Comparison of ENCODE assay signal across 24 cellular contexts in genomic region chr21:28311776-28312175, GRCh38.
DNase-seq lines count a peak whose midpoint lies in the region; ATAC-seq, FAIRE-seq and TF ChIP-seq lines count a peak whose summit lies in the region.
"Had no signal": no experiment of that assay in that cellular context is flagged by ENCODE, and none has a peak within 500 bp of the region (broad histone marks: within the 10 kb centered on the region; RNA-seq: fewer than 3 reads in every experiment).

No MANE protein-coding gene starts in this region.

- intact Hi-C loops in endothelial cell of umbilical vein (cut with micrococcal nuclease) = loop anchor here (1.0 to 2.0 kb wide), 2 partner anchors 17 to 28 kb away; no protein-coding TSS in a partner anchor
- intact Hi-C loops in thyroid gland (cut with DNase I) = no loop called here
- intact Hi-C loops in tibial artery (cut with DNase I; ENCODE audit: low total_unique reads) = no loop called here

- H2BK120ac ChIP-seq in mesenchymal stem cell (ENCODE audit: low read depth, low read length) = no peak overlapping the region

- H2BK15ac ChIP-seq in mesenchymal stem cell (ENCODE audit: low read depth, poor library complexity, severe bottlenecking) = no peak overlapping the region

- no peak overlapping the region for H2BK12ac ChIP-seq in mesenchymal stem cell (ENCODE audit: low read length in 2 of 2)

- H3K23ac ChIP-seq in mesenchymal stem cell (ENCODE audit: low read length in 2 of 2) = no peak overlapping the region

- no peaks in the 10 kb centered on the region for H3K27me3 Mint-ChIP-seq in HFFc6 (ENCODE audit: insufficient read depth)
- H3K27me3 Mint-ChIP-seq: CD4-positive, alpha-beta memory T cell had no signal

- CTCF ChIA-PET in endothelial cell of umbilical vein (lab: Charles Lee) = interaction anchor here (1.0 to 1.4 kb wide), 2 partner anchors 14 to 434 kb away, joined by 4 to 6 read pairs; no protein-coding TSS in a partner anchor

- H3K4ac ChIP-seq in mesenchymal stem cell (ENCODE audit: low read depth in 1 of 2, low read length in 2 of 2) = no peak overlapping the region

- no peak for FAIRE-seq in endothelial cell of umbilical vein (lab: Jason Lieb, UNC)
- FAIRE-seq: A204.1 had no signal

- H3K18ac ChIP-seq in mesenchymal stem cell (ENCODE audit: low read depth in 1 of 2, low read length in 2 of 2) = no peak overlapping the region

- no peak overlapping the region for H2BK5ac ChIP-seq in mesenchymal stem cell (ENCODE audit: low read depth, low read length, poor library complexity, severe bottlenecking)

- peak overlapping the region; percentile 16 for H3K9ac ChIP-seq in endothelial cell of umbilical vein (replicated peaks; ENCODE audit: extremely low read depth, insufficient read depth, low read length)
- H3K9ac ChIP-seq in mesenchymal stem cell (ENCODE audit: low read length) = peak overlapping the region; percentile 50

- no peaks in the 10 kb centered on the region for H3K79me1 ChIP-seq in mesenchymal stem cell (replicated peaks; ENCODE audit: low read length, poor library complexity, severe bottlenecking)

- H4K20me1 ChIP-seq in endothelial cell of umbilical vein (replicated peaks; ENCODE audit: control insufficient read depth, extremely low read depth, insufficient read depth, low read length) = no peaks in the 10 kb centered on the region

- H3K36me3 ChIP-seq in endothelial cell of umbilical vein (ENCODE audit: control insufficient read depth in 2 of 2, extremely low read depth in 1 of 2, insufficient read depth in 2 of 2, low read length in 2 of 2) (no peaks in the 10 kb centered on the region), mesenchymal stem cell (ENCODE audit: control insufficient read depth in 1 of 2, insufficient read depth in 2 of 2, low read depth in 1 of 2, low read length in 2 of 2) (no peaks in the 10 kb centered on the region), thyroid gland (no peaks in the 10 kb centered on the region), tibial artery (no peaks in the 10 kb centered on the region)
- H3K36me3 ChIP-seq: SJSA1 had no signal

- peak overlapping the region; percentile 49 for H3K27ac Mint-ChIP-seq in HFFc6
- H3K27ac Mint-ChIP-seq: CD4-positive, alpha-beta memory T cell; GM23338 had no signal

- H3K4me3 Mint-ChIP-seq in HFFc6 = no peak overlapping the region
- H3K4me3 Mint-ChIP-seq: CD4-positive, alpha-beta memory T cell; GM23338; H9 had no signal

- no peaks in the 10 kb centered on the region for H3K27me3 ChIP-seq in endothelial cell of umbilical vein (ENCODE audit: control insufficient read depth in 2 of 2, insufficient read depth in 2 of 2, low read length in 2 of 2)
- H3K27me3 ChIP-seq in mesenchymal stem cell (ENCODE audit: control insufficient read depth in 1 of 2, insufficient read depth in 1 of 2, low read length in 2 of 2) = no peaks in the 10 kb centered on the region
- H3K27me3 ChIP-seq in thyroid gland = no peaks in the 10 kb centered on the region
- H3K27me3 ChIP-seq in tibial artery = no peaks in the 10 kb centered on the region
- H3K27me3 ChIP-seq: SJSA1 had no signal

- H3K27ac ChIP-seq in endothelial cell of umbilical vein (ENCODE audit: insufficient read depth, low read depth, low read length) = peak overlapping the region; percentile 34
- H3K27ac ChIP-seq in mesenchymal stem cell (ENCODE audit: low read length, poor library complexity, severe bottlenecking) = peak overlapping the region; percentile 41
- no peak overlapping the region for H3K27ac ChIP-seq in thyroid gland
- H3K27ac ChIP-seq in tibial artery = no peak overlapping the region
- H3K27ac ChIP-seq: SJSA1 had no signal

- H3K14ac ChIP-seq in mesenchymal stem cell (ENCODE audit: low read length in 2 of 2) = no peak overlapping the region

- POLR2A ChIA-PET in endothelial cell of umbilical vein (lab: Charles Lee) = no interaction called here

- no peaks in the 10 kb centered on the region for H3K9me1 ChIP-seq in endothelial cell of umbilical vein (replicated peaks; ENCODE audit: control insufficient read depth, extremely low read depth, insufficient read depth, low read length)

- H3K79me2 ChIP-seq in endothelial cell of umbilical vein (ENCODE audit: control insufficient read depth, insufficient read depth, low read length) = no peaks in the 10 kb centered on the region

- TF ChIP-seq CTCF in HFFc6 (IDR thresholded peaks at IDR 0.05) = no peak
- TF ChIP-seq CTCF in endothelial cell of umbilical vein (IDR thresholded peaks at IDR 0.05; ENCODE audit: extremely low read depth in 1 of 2, insufficient read depth in 1 of 2, low read depth in 1 of 2, low read length in 2 of 2) = no peak
- TF ChIP-seq CTCF in thyroid gland (IDR thresholded peaks at IDR 0.05) = no peak
- no peak for TF ChIP-seq CTCF in tibial artery (IDR thresholded peaks at IDR 0.05)

- H3K9me3 ChIP-seq in endothelial cell of umbilical vein (replicated peaks; ENCODE audit: control insufficient read depth, insufficient read depth, low read length) (no peaks in the 10 kb centered on the region), mesenchymal stem cell (ENCODE audit: control insufficient read depth, low read length) (peaks cover 4% of the 10 kb centered on the region), thyroid gland (no peaks in the 10 kb centered on the region), tibial artery (peaks cover 0 to 7% (median 4%) of the 10 kb centered on the region in 3 donors)
- H3K9me3 ChIP-seq: Caco-2, SJSA1 had no signal

- H4K91ac ChIP-seq in mesenchymal stem cell (ENCODE audit: low read length) = no peak overlapping the region

- peaks cover 11% of the 10 kb centered on the region for H3K36me3 Mint-ChIP-seq in HFFc6 (ENCODE audit: low read depth)
- H3K36me3 Mint-ChIP-seq: CD4-positive, alpha-beta memory T cell had no signal

- ATAC-seq in HG02970 (IDR thresholded peaks at IDR 0.05; ENCODE audit: low FRiP score, unreplicated experiment) = no peak
- ATAC-seq: GM23338 had no signal

- DNase-seq in EH (ENCODE audit: low read depth) (peak; percentile 3), HFFc6 (no peak), endothelial cell of umbilical vein (ENCODE audit: low read depth, low spot score) (peak; percentile 42), mesenchymal stem cell (no peak), thyroid gland (no peak), MV-4-11 (lab: John Stamatoyannopoulos, UW) (no peak), tibial artery (no peak)
- DNase-seq: AML-193; C1 segment of cervical spinal cord; Caco-2; CD4-positive, alpha-beta memory T cell; DMS 273 treated with DMSO at 0.1 percent for 48 hours; DMS79; H9; KBM-7; NCI-H2029 treated with DMSO at 0.1 percent for 48 hours; NCI-H446 treated with DMSO at 0.1 percent for 48 hours; NCI-H526 treated with DMSO at 0.1 percent for 48 hours; Right ventricle myocardium superior; RPMI8226 had no signal

- H3K4me1 ChIP-seq in endothelial cell of umbilical vein (ENCODE audit: control insufficient read depth, extremely low read depth, insufficient read depth, low read length) = peaks cover 12% of the 10 kb centered on the region
- H3K4me1 ChIP-seq in mesenchymal stem cell (ENCODE audit: control insufficient read depth, insufficient read depth, low read depth, low read length) = no peaks in the 10 kb centered on the region
- H3K4me1 ChIP-seq in thyroid gland = no peaks in the 10 kb centered on the region
- no peaks in the 10 kb centered on the region for H3K4me1 ChIP-seq in tibial artery
- H3K4me1 ChIP-seq: Caco-2, SJSA1 had no signal

- H2AFZ ChIP-seq in endothelial cell of umbilical vein (ENCODE audit: low read depth, low read length) (peak overlapping the region; percentile 88), mesenchymal stem cell (ENCODE audit: low read depth, low read length) (no peak overlapping the region)
- H2AFZ ChIP-seq: GM23338 had no signal

- H3K9me3 Mint-ChIP-seq in HFFc6 = no peaks in the 10 kb centered on the region

- no peak overlapping the region for H4K8ac ChIP-seq in mesenchymal stem cell (ENCODE audit: low read length)

- H3K4me2 ChIP-seq in endothelial cell of umbilical vein (ENCODE audit: insufficient read depth, low read length) (peak overlapping the region; percentile 55), mesenchymal stem cell (ENCODE audit: low read length, poor library complexity, severe bottlenecking) (no peak overlapping the region)
- H3K4me2 ChIP-seq: GM23338 had no signal

- no TSS peak for BruUV-seq in endothelial cell of umbilical vein (replicated peaks; lab: Mats Ljungman, UMichigan)

- H3K4me3 ChIP-seq in endothelial cell of umbilical vein (replicated peaks in 1 of 3; ENCODE audit: insufficient read depth in 1 of 3, low read depth in 1 of 3, low read length in 3 of 3) (no peak overlapping the region), mesenchymal stem cell (ENCODE audit: insufficient read depth in 1 of 2, low read depth in 1 of 2, low read length in 2 of 2) (no peak overlapping the region), thyroid gland (replicated peaks in 1 of 3) (no peak overlapping the region), tibial artery (no peak overlapping the region)
- H3K4me3 ChIP-seq: GM23338, SJSA1 had no signal

- dilution Hi-C loops in endothelial cell of umbilical vein (cut with MboI; ENCODE audit: extremely low pct_ligation_motif_present, low sequenced_read_pairs) = no loop called here

- H3K4me1 Mint-ChIP-seq in HFFc6 (ENCODE audit: low read depth) = peaks cover 53% of the 10 kb centered on the region
- H3K4me1 Mint-ChIP-seq: CD4-positive, alpha-beta memory T cell had no signal

- TF ChIP-seq POLR2A in endothelial cell of umbilical vein (IDR thresholded peaks at IDR 0.05; ENCODE audit: low read depth, low read length) (no peak), thyroid gland (IDR thresholded peaks at IDR 0.05) (no peak)

- H2AK5ac ChIP-seq in mesenchymal stem cell (ENCODE audit: low read length, severe bottlenecking) = no peak overlapping the region

TF ChIP-seq in endothelial cell of umbilical vein, 7 proteins besides CTCF, POLR2A, EP300 and RAD21:
- TF ChIP-seq POLR2AphosphoS5 (IDR thresholded peaks at IDR 0.05; ENCODE audit: insufficient read depth, low read depth, low read length) = no peak
- TF ChIP-seq FOS (IDR thresholded peaks at IDR 0.05; ENCODE audit: borderline replicate concordance, insufficient read depth, low read length) = peak; percentile 52
- TF ChIP-seq EZH2 (IDR thresholded peaks at IDR 0.05; ENCODE audit: borderline replicate concordance, low read depth, low read length, severe bottlenecking) = no peak
- no peak for TF ChIP-seq MYC (IDR thresholded peaks at IDR 0.05; ENCODE audit: low read depth, low read length)
- no peak for TF ChIP-seq GATA2 (IDR thresholded peaks at IDR 0.05; ENCODE audit: insufficient read depth, insufficient read length, low read depth, low read length)
- TF ChIP-seq JUN (IDR thresholded peaks at IDR 0.05; ENCODE audit: borderline replicate concordance, insufficient read depth, insufficient read length, low read depth) = peak; percentile 32
- no peak for TF ChIP-seq MAX (IDR thresholded peaks at IDR 0.05; ENCODE audit: insufficient read depth, insufficient read length)
TF ChIP-seq in endothelial cell of umbilical vein: peak in this region for 2.

Comparison
In these comparisons a context has a peak if more than half of its experiments do, and no peak if none do; other contexts are left out.
1. DNase-seq: peak in EH (single experiment) and endothelial cell of umbilical vein (single experiment); none in HFFc6 (single experiment), mesenchymal stem cell (single experiment), thyroid gland (0 of 2), MV-4-11 (single experiment) and tibial artery (0 of 2).
2. H3K27ac ChIP-seq: peak in endothelial cell of umbilical vein (single experiment) and mesenchymal stem cell (single experiment); none in thyroid gland (0 of 3) and tibial artery (0 of 2).